Comparison of ENCODE assay signal across 25 cellular contexts in the genomic region with DNA sequence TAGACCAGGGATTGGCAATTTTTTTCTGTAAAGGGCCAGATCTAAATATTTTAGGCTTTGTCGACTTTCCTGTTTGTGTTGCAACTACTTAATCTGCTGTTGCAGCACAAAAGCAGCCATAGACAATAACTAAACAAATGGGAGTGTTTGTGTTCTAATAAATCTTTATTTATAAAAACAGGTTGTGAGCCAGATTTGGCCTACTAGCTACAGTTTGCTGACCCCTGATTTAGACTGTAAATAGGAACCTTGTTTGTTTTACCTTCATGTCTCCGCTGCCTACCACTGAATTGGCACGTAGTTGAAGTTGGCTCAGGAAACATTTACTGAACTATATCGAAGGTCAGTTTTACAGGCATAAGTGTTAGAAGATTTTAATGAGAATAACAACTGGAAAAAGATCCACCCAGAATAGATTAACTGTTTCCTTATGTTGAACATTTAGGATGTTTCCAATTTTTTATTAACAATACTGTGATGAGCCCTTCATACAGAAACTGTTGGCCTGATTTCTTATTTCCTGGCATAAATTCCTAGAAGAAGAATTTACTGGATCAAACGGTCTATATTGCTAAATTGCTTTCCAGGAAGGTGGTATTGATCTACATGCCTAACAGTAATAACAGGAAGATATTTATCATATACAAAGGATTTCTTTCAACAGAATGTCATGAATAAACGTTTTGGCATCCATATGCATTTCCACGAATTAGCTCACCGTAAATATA.
DNase-seq lines count a peak whose midpoint lies in the region; ATAC-seq, FAIRE-seq and TF ChIP-seq lines count a peak whose summit lies in the region.
"Had no signal": no experiment of that assay in that cellular context is flagged by ENCODE, and none has a peak within 500 bp of the region (broad histone marks: within the 10 kb centered on the region; RNA-seq: fewer than 3 reads in every experiment).

No MANE protein-coding gene starts in this region.

- in situ Hi-C loops in K562 (cut with MboI), result no loop called here

- intact Hi-C loops in heart left ventricle (cut with DNase I) (loop anchor here in 6 of 10 donors (2.0 to 5.0 kb wide), 5 partner anchors 78 to 207 kb away; no protein-coding TSS in a partner anchor), Right ventricle myocardium superior (cut with DNase I) (loop anchor here (10.0 kb wide), 1 partner anchor 199 kb away; no protein-coding TSS in a partner anchor), K562 (cut with micrococcal nuclease) (loop anchor here (5.0 kb wide), 2 partner anchors 122 to 207 kb away; no protein-coding TSS in a partner anchor), vagina (cut with DNase I) (no loop called here)

- H3K4me1 ChIP-seq in heart left ventricle (peaks cover 0 to 53% (median 11%) of the 10 kb centered on the region in 12 donors), K562 (replicated peaks in 1 of 2; ENCODE audit: control insufficient read depth in 2 of 2, insufficient read depth in 2 of 2, low read length in 2 of 2) (no peaks in the 10 kb centered on the region; a peak in 1 of 5 replicates), liver (ENCODE audit: control insufficient read depth in 4 of 4, insufficient read depth in 4 of 4, low read length in 3 of 4) (peaks cover 1 to 44% (median 29%) of the 10 kb centered on the region in 4 donors), vagina (peaks cover 13% of the 10 kb centered on the region)
- H3K4me1 ChIP-seq: HAP-1 had no signal

- H3K9ac ChIP-seq in K562 (ENCODE audit: insufficient read depth in 1 of 2, low read depth in 2 of 2, low read length in 2 of 2) (no peak overlapping the region), liver (ENCODE audit: low read depth in 1 of 2, low read length in 2 of 2) (no peak overlapping the region)

- H3K4me3 ChIP-seq in heart left ventricle, result no peak overlapping the region
- H3K4me3 ChIP-seq in K562, result no peak overlapping the region
- H3K4me3 ChIP-seq in liver (ENCODE audit: low read depth in 1 of 3, low read length in 3 of 3), result no peak overlapping the region
- H3K4me3 ChIP-seq in vagina, result no peak overlapping the region
- H3K4me3 ChIP-seq: HAP-1, sigmoid colon had no signal

- no peak for TF ChIP-seq POLR2A in heart left ventricle (IDR thresholded peaks at IDR 0.05)
- no peak for TF ChIP-seq POLR2A in K562 (conservative IDR thresholded peaks at IDR 0.05)
- TF ChIP-seq POLR2A in vagina (IDR thresholded peaks at IDR 0.05), result no peak

- no peak for TF ChIP-seq RAD21 in K562 (CRISPR knock-in tag; conservative IDR thresholded peaks at IDR 0.05 in 1 of 2, IDR thresholded peaks at IDR 0.05 in 1 of 2)
- peak; percentile 24 to 52 for TF ChIP-seq RAD21 in liver (IDR thresholded peaks at IDR 0.05)

- H3K36me3 ChIP-seq in heart left ventricle (no peaks in the 10 kb centered on the region), K562 (ENCODE audit: control insufficient read depth, insufficient read depth, low read length) (no peaks in the 10 kb centered on the region), liver (ENCODE audit: control insufficient read depth in 4 of 4, insufficient read depth in 3 of 4, low read depth in 1 of 4, low read length in 3 of 4) (no peaks in the 10 kb centered on the region), vagina (no peaks in the 10 kb centered on the region)
- H3K36me3 ChIP-seq: HAP-1, sigmoid colon had no signal

- ATAC-seq in heart left ventricle (no peak), Right ventricle myocardium superior (ENCODE audit: poor library complexity) (no peak), K562 (no peak)
- ATAC-seq: activated CD4-positive, CD25-positive, alpha-beta regulatory T cell treated with anti-CD3 and anti-CD28 coated beads, Interleukin-2, amount 50 U/mL, for 24 hours; naive thymus-derived CD8-positive, alpha-beta T cell; T-helper 17 cell had no signal

- no peak overlapping the region for H3K4me2 ChIP-seq in K562 (ENCODE audit: insufficient read depth, low read length)

- CTCF ChIA-PET in K562 (lab: Yijun Ruan, JAX; ENCODE audit: low intra/inter-chr PET ratio), result no interaction called here

- H3K9me1 ChIP-seq in K562 (ENCODE audit: control insufficient read depth, insufficient read depth, low read length), result no peaks in the 10 kb centered on the region

- H4K20me1 ChIP-seq in K562 (replicated peaks; ENCODE audit: control insufficient read depth, insufficient read depth, low read length), result no peaks in the 10 kb centered on the region; the same call in 1 of the 2 replicates

- no peaks in the 10 kb centered on the region for H3K27me3 ChIP-seq in heart left ventricle
- peaks cover 4 to 9% of the 10 kb centered on the region in 2 experiments; a peak in 2 of 5 replicates for H3K27me3 ChIP-seq in K562 (ENCODE audit: control insufficient read depth in 2 of 2, insufficient read depth in 2 of 2, low read length in 2 of 2)
- no peaks in the 10 kb centered on the region for H3K27me3 ChIP-seq in liver (ENCODE audit: control insufficient read depth in 4 of 4, insufficient read depth in 4 of 4, low read length in 3 of 4)
- H3K27me3 ChIP-seq in vagina, result no peaks in the 10 kb centered on the region
- H3K27me3 ChIP-seq: sigmoid colon had no signal

- TF ChIP-seq CTCF in heart left ventricle (IDR thresholded peaks at IDR 0.05) (no peak), K562 (IDR thresholded peaks at IDR 0.05 in 2 of 3, conservative IDR thresholded peaks at IDR 0.05 in 1 of 3; ENCODE audit: insufficient read depth in 2 of 3, low read depth in 1 of 3, low read length in 3 of 3) (no peak), liver (IDR thresholded peaks at IDR 0.05; ENCODE audit: low read depth, low read length, missing input control) (no peak), vagina (IDR thresholded peaks at IDR 0.05) (no peak)

- FAIRE-seq in K562 (lab: Jason Lieb, UNC), result no peak
- FAIRE-seq: A204.1, TTC549 had no signal

- DNase-seq in heart left ventricle (no peak), Right ventricle myocardium superior (no peak), K562 (ENCODE audit: extremely low read depth in 1 of 4, low spot score in 3 of 4) (no peak), vagina (ENCODE audit: extremely low spot score in 2 of 2) (peak in 1 of 2 donors; percentile 5), HT-29 (ENCODE audit: low spot score) (no peak), HuH-7 (ENCODE audit: low spot score) (no peak)
- DNase-seq in effector CD8-positive, alpha-beta T cell (lab: John Stamatoyannopoulos, UW), result no peak
- DNase-seq: activated CD4-positive, alpha-beta T cell treated with anti-CD3 and anti-CD28 coated beads, Interleukin-2, amount 50 U/mL, for 48 hours; activated naive CD4-positive, alpha-beta T cell treated with Interleukin-2 at 50 U/mL for 16 hours; central memory CD4-positive, alpha-beta T cell; DMS79 treated with DMSO at 0.1 percent for 48 hours; GDM1; IMR-90; naive thymus-derived CD8-positive, alpha-beta T cell; NCI-H1048; NCI-H1694; NCI-H446 treated with DMSO at 0.1 percent for 48 hours; sigmoid colon; stimulated activated CD4-positive, alpha-beta T cell treated with anti-CD3 and anti-CD28 coated beads, Interleukin-4, amount 100 ng/mL, for 4 hours; T-helper 17 cell had no signal

- H3K27ac ChIP-seq in heart left ventricle (peak overlapping the region in 10 of 12 donors; percentile 1 to 74 (median 53)), K562 (ENCODE audit: extremely low read depth, low read depth, low read length) (no peak overlapping the region), liver (ENCODE audit: low read depth in 1 of 2, low read length in 2 of 2) (peak overlapping the region; percentile 80 to 86), vagina (peak overlapping the region; percentile 49)

- POLR2A ChIA-PET in K562 (lab: Yijun Ruan, JAX), result interaction anchor here (1.2 kb wide), 1 partner anchor 10 kb away, joined by 3 read pairs; no protein-coding TSS in a partner anchor

- no peaks in the 10 kb centered on the region for H3K79me2 ChIP-seq in K562 (ENCODE audit: control insufficient read depth, insufficient read depth, low read length)

- no peak for TF ChIP-seq EP300 in K562 (IDR thresholded peaks at IDR 0.05; ENCODE audit: low read length)

- H2AFZ ChIP-seq in K562 (ENCODE audit: low read depth, low read length), result no peak overlapping the region

- 35 to 57% (median 55%) methylated on average over 8 of the region's 8 CpGs for WGBS in heart left ventricle, 4 donors
- under 1% methylated on average over 8 of the region's 8 CpGs for WGBS in K562 (ENCODE audit: insufficient coverage, low coverage, missing lambda C conversion rate)
- 30% methylated on average over 8 of the region's 8 CpGs for WGBS in liver

- no peaks in the 10 kb centered on the region for H3K9me3 ChIP-seq in heart left ventricle
- H3K9me3 ChIP-seq in K562 (replicated peaks; ENCODE audit: control insufficient read depth, insufficient read depth, low read depth, low read length), result no peaks in the 10 kb centered on the region
- H3K9me3 ChIP-seq in liver (ENCODE audit: control insufficient read depth in 4 of 4, low read length in 3 of 4), result no peaks in the 10 kb centered on the region
- no peaks in the 10 kb centered on the region for H3K9me3 ChIP-seq in vagina
- H3K9me3 ChIP-seq: HAP-1, sigmoid colon had no signal

- no TSS peak for BruUV-seq in K562 (replicated peaks; lab: Mats Ljungman, UMichigan)

TF ChIP-seq in liver, 16 proteins besides CTCF, POLR2A, EP300 and RAD21 (continues in another document):
- TF ChIP-seq, protein P1, sequence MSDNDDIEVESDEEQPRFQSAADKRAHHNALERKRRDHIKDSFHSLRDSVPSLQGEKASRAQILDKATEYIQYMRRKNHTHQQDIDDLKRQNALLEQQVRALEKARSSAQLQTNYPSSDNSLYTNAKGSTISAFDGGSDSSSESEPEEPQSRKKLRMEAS (IDR thresholded peaks at IDR 0.05), result peak; percentile 66
- TF ChIP-seq, protein P2, sequence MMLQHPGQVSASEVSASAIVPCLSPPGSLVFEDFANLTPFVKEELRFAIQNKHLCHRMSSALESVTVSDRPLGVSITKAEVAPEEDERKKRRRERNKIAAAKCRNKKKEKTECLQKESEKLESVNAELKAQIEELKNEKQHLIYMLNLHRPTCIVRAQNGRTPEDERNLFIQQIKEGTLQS (IDR thresholded peaks at IDR 0.05), result peak; percentile 23
- TF ChIP-seq RXRA (IDR thresholded peaks at IDR 0.05), result peak; percentile 90 to 92
- no peak for TF ChIP-seq EGR1 (IDR thresholded peaks at IDR 0.05; ENCODE audit: low read depth in 2 of 2)
- TF ChIP-seq HNF4A (conservative IDR thresholded peaks at IDR 0.05), result peak; percentile 84 to 86
- peak; percentile 55 for TF ChIP-seq NR2F2 (IDR thresholded peaks at IDR 0.05)
- peak; percentile 44 to 66 for TF ChIP-seq JUND (IDR thresholded peaks at IDR 0.05)
- TF ChIP-seq FOXA2 (IDR thresholded peaks at IDR 0.05), result peak; percentile 94
